In genomic region chr2:201915446-201915845, GRCh38 we compare ENCODE assay signal across 1 cellular context.
TF ChIP-seq lines count a peak whose summit lies in the region.

No MANE protein-coding gene starts in this region.

TF ChIP-seq in HepG2, 621 proteins besides CTCF, POLR2A, EP300 and RAD21 (continued from another document):
- TF ChIP-seq ATF6 (CRISPR knock-in tag; conservative IDR thresholded peaks at IDR 0.05) (no peak), GFI1 (CRISPR knock-in tag; IDR thresholded peaks at IDR 0.05; ENCODE audit: borderline replicate concordance) (no peak), ZBTB7A (CRISPR knock-in tag; IDR thresholded peaks at IDR 0.05) (no peak), MXI1 (IDR thresholded peaks at IDR 0.05; ENCODE audit: borderline replicate concordance, low read depth, low read length) (no peak), CEBPB (IDR thresholded peaks at IDR 0.05; ENCODE audit: borderline replicate concordance, low read depth, low read length) (no peak)
- TF ChIP-seq, protein P1, sequence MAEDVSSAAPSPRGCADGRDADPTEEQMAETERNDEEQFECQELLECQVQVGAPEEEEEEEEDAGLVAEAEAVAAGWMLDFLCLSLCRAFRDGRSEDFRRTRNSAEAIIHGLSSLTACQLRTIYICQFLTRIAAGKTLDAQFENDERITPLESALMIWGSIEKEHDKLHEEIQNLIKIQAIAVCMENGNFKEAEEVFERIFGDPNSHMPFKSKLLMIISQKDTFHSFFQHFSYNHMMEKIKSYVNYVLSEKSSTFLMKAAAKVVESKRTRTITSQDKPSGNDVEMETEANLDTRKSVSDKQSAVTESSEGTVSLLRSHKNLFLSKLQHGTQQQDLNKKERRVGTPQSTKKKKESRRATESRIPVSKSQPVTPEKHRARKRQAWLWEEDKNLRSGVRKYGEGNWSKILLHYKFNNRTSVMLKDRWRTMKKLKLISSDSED (CRISPR knock-in tag; IDR thresholded peaks at IDR 0.05), result no peak
